ENCODE assay signal across 11 cellular contexts in genomic region chr1:89287182-89288050, GRCh38. TPM values are rescaled to one million over a fixed set of nuclear protein-coding genes. Genes with fewer than 3 reads are reported as not detected.
DNase-seq lines count a peak whose midpoint lies in the region; ATAC-seq and TF ChIP-seq lines count a peak whose summit lies in the region.
"Had no signal": no experiment of that assay in that cellular context is flagged by ENCODE, and none has a peak within 500 bp of the region (broad histone marks: within the 10 kb centered on the region; RNA-seq: fewer than 3 reads in every experiment).

No MANE protein-coding gene starts in this region.

- H3K4me3 Mint-ChIP-seq in activated T-helper 2 cell treated with anti-CD3 and anti-CD28 coated beads, Interferon-gamma antibody, Interleukin-2, Interleukin-4, amounts not matched to agents 10 μg/mL and 5 μg/mL and 100 μg/mL, durations not matched to agents 14 hours and 24 hours and 36 hours (ENCODE audit: low read depth) = peak overlapping the region; percentile 58
- H3K4me3 Mint-ChIP-seq in stimulated activated memory B cell treated with anti-CD40 and anti-IgM and Interleukin-4, amounts not matched to agents 10 μg/mL and 1 μg/mL and 100 μg/mL, for 72 hours = no peak overlapping the region
- no peak overlapping the region for H3K4me3 Mint-ChIP-seq in osteocyte (ENCODE audit: unreplicated experiment)

- H3K27ac Mint-ChIP-seq in activated T-helper 2 cell treated with anti-CD3 and anti-CD28 coated beads, Interferon-gamma antibody, Interleukin-2, Interleukin-4, amounts not matched to agents 10 μg/mL and 5 μg/mL and 100 μg/mL, durations not matched to agents 14 hours and 24 hours and 36 hours = peak overlapping the region; percentile 65
- peak overlapping the region; percentile 77 for H3K27ac Mint-ChIP-seq in stimulated activated memory B cell treated with anti-CD40 and anti-IgM and Interleukin-4, amounts not matched to agents 10 μg/mL and 1 μg/mL and 100 μg/mL, for 72 hours
- no peak overlapping the region for H3K27ac Mint-ChIP-seq in osteocyte (ENCODE audit: unreplicated experiment)

- H3K9me3 Mint-ChIP-seq in activated T-helper 2 cell treated with anti-CD3 and anti-CD28 coated beads, Interferon-gamma antibody, Interleukin-2, Interleukin-4, amounts not matched to agents 10 μg/mL and 5 μg/mL and 100 μg/mL, durations not matched to agents 14 hours and 24 hours and 36 hours = peaks cover 29% of the 10 kb centered on the region
- H3K9me3 Mint-ChIP-seq in stimulated activated memory B cell treated with anti-CD40 and anti-IgM and Interleukin-4, amounts not matched to agents 10 μg/mL and 1 μg/mL and 100 μg/mL, for 72 hours = peaks cover 3% of the 10 kb centered on the region
- peaks cover 3% of the 10 kb centered on the region for H3K9me3 Mint-ChIP-seq in osteocyte (ENCODE audit: unreplicated experiment)

- H3K36me3 Mint-ChIP-seq in activated T-helper 2 cell treated with anti-CD3 and anti-CD28 coated beads, Interferon-gamma antibody, Interleukin-2, Interleukin-4, amounts not matched to agents 10 μg/mL and 5 μg/mL and 100 μg/mL, durations not matched to agents 14 hours and 24 hours and 36 hours (ENCODE audit: low read depth) = peaks cover 57% of the 10 kb centered on the region
- peaks cover 13% of the 10 kb centered on the region for H3K36me3 Mint-ChIP-seq in stimulated activated memory B cell treated with anti-CD40 and anti-IgM and Interleukin-4, amounts not matched to agents 10 μg/mL and 1 μg/mL and 100 μg/mL, for 72 hours
- no peaks in the 10 kb centered on the region for H3K36me3 Mint-ChIP-seq in osteocyte (ENCODE audit: unreplicated experiment)

- ATAC-seq in activated CD4-positive, CD25-positive, alpha-beta regulatory T cell treated with anti-CD3 and anti-CD28 coated beads, Interleukin-2, amount 50 U/mL, for 24 hours = peak; percentile 36 to 42
- ATAC-seq in HG02798 (IDR thresholded peaks at IDR 0.05; ENCODE audit: poor library complexity, unreplicated experiment) = peak; percentile 18
- ATAC-seq in stimulated activated memory B cell treated with anti-CD40 and anti-IgM and Interleukin-4, amounts not matched to agents 10 μg/mL and 1 μg/mL and 100 μg/mL, for 72 hours = no peak

- DNase-seq in activated CD4-positive, CD25-positive, alpha-beta regulatory T cell (lab: John Stamatoyannopoulos, UW) = no peak
- no peak for DNase-seq in activated T-helper 2 cell treated with anti-CD3 and anti-CD28 coated beads, Interferon-gamma antibody, Interleukin-2, Interleukin-4, amounts not matched to agents 10 μg/mL and 5 μg/mL and 100 μg/mL, durations not matched to agents 14 hours and 24 hours and 36 hours (ENCODE audit: low spot score)
- DNase-seq in hepatic stellate cell (ENCODE audit: low spot score) (no peak), caudate nucleus (lab: John Stamatoyannopoulos, UW) (no peak), osteocyte (ENCODE audit: extremely low spot score, unreplicated experiment) (no peak)
- DNase-seq: brain microvascular endothelial cell; NCI-H1092 treated with DMSO at 0.1 percent for 48 hours; stimulated activated CD4-positive, alpha-beta T cell treated with anti-CD3 and anti-CD28 coated beads, Interleukin-1b, Interleukin-23, amount 100 ng/mL, for 48 hours had no signal

- TF ChIP-seq CTCF in osteocyte (IDR thresholded peaks at IDR 0.05) = no peak

- H3K4me1 Mint-ChIP-seq in activated T-helper 2 cell treated with anti-CD3 and anti-CD28 coated beads, Interferon-gamma antibody, Interleukin-2, Interleukin-4, amounts not matched to agents 10 μg/mL and 5 μg/mL and 100 μg/mL, durations not matched to agents 14 hours and 24 hours and 36 hours (ENCODE audit: low read depth) = peaks cover 57% of the 10 kb centered on the region
- peaks cover 19% of the 10 kb centered on the region for H3K4me1 Mint-ChIP-seq in stimulated activated memory B cell treated with anti-CD40 and anti-IgM and Interleukin-4, amounts not matched to agents 10 μg/mL and 1 μg/mL and 100 μg/mL, for 72 hours
- H3K4me1 Mint-ChIP-seq in osteocyte (ENCODE audit: unreplicated experiment) = no peaks in the 10 kb centered on the region

- intact Hi-C loops in activated T-helper 2 cell treated with anti-CD3 and anti-CD28 coated beads, Interferon-gamma antibody, Interleukin-2, Interleukin-4, amounts not matched to agents 10 μg/mL and 5 μg/mL and 100 μg/mL, durations not matched to agents 14 hours and 24 hours and 36 hours (cut with micrococcal nuclease) = loop anchor here (1.0 to 5.0 kb wide), 4 partner anchors 8 to 70 kb away; no protein-coding TSS in a partner anchor

- no peak overlapping the region for H3K27ac ChIP-seq in caudate nucleus (ENCODE audit: low read depth, low read length)
- H3K27ac ChIP-seq: brain microvascular endothelial cell had no signal

- H3K27me3 Mint-ChIP-seq in activated T-helper 2 cell treated with anti-CD3 and anti-CD28 coated beads, Interferon-gamma antibody, Interleukin-2, Interleukin-4, amounts not matched to agents 10 μg/mL and 5 μg/mL and 100 μg/mL, durations not matched to agents 14 hours and 24 hours and 36 hours (ENCODE audit: low read depth) = no peaks in the 10 kb centered on the region
- no peaks in the 10 kb centered on the region for H3K27me3 Mint-ChIP-seq in stimulated activated memory B cell treated with anti-CD40 and anti-IgM and Interleukin-4, amounts not matched to agents 10 μg/mL and 1 μg/mL and 100 μg/mL, for 72 hours
- no peaks in the 10 kb centered on the region for H3K27me3 Mint-ChIP-seq in osteocyte (ENCODE audit: unreplicated experiment)

RNA-seq across cellular contexts. Expression of gene GBP5, which starts 14.8 kb away (rescaled TPM):
- 34.3 TPM in 2 replicates for total RNA-seq in activated T-helper 2 cell treated with anti-CD3 and anti-CD28 coated beads, Interferon-gamma antibody, Interleukin-2, Interleukin-4, amounts not matched to agents 10 μg/mL and 5 μg/mL and 100 μg/mL, durations not matched to agents 14 hours and 24 hours and 36 hours
- total RNA-seq in osteocyte = not detected in 2 replicates

Comparison
In these comparisons a context has a peak if more than half of its experiments do, and no peak if none do; other contexts are left out.
1. RNA of gene GBP5, which starts 14.8 kb away (total RNA-seq): 34.3 TPM in activated T-helper 2 cell treated with anti-CD3 and anti-CD28 coated beads, Interferon-gamma antibody, Interleukin-2, Interleukin-4, amounts not matched to agents 10 μg/mL and 5 μg/mL and 100 μg/mL, durations not matched to agents 14 hours and 24 hours and 36 hours; not detected in osteocyte; every median in the first group is over 10 times any median in the second.